ENCODE assay signal across 10 cellular contexts in the genomic region with DNA sequence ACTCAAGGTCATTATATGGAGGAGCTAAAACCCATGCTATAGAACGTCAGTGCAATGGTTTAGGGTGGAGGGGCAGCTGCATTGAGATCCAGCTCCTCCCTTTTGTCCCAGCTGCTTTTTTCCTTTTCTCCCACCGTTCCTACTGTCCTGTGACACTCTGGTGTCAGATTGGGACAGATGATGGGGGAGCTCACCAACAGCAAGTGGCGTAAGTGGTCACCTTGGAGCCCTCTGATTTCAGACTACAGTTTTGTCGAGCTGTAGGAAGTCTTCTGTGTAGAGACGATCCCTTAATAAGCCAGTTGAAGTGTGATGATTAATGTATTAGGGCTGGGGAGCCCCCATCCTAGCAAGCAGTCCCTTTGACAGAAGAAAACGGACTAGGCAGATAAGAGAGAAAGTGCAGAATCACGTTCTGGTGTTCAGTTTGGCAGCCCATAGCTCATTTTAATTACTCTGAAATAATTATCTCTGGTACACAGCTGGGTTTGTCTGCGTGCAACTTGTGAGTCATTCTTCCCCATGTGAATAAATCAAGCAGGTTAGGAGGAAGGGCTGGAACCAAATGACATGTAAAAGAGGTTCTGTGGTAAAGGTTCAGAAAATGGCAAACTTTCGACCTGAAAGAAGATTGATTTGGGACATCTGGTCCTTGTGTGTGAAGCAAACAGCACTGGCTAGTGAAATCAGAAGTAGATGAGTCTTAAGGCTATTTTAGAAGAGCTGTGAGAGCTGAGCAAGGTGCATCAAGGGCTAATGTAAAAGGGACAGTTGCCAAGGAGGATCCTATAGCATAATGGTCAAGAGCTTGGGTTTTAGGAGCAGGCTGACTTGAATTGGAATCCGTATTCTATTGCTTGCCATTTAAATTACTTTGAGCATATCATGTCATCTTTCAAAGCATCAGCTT.
DNase-seq lines count a peak whose midpoint lies in the region; ATAC-seq, FAIRE-seq and TF ChIP-seq lines count a peak whose summit lies in the region.
"Had no signal": no experiment of that assay in that cellular context is flagged by ENCODE, and none has a peak within 500 bp of the region (broad histone marks: within the 10 kb centered on the region; RNA-seq: fewer than 3 reads in every experiment).

No MANE protein-coding gene starts in this region.

- no peaks in the 10 kb centered on the region for H3K9me3 Mint-ChIP-seq in activated B cell treated with CpG ODN at 0.5 μM for 24 hours

- peak; percentile 4 for DNase-seq in GM12892 (ENCODE audit: insufficient read length)
- DNase-seq in activated B cell treated with CpG ODN at 0.5 μM for 24 hours: no peak
- DNase-seq in left cardiac atrium: no peak
- DNase-seq in NCI-H524 treated with DMSO at 0.1 percent for 48 hours (lab: John Stamatoyannopoulos, UW): no peak
- DNase-seq in central memory CD4-positive, alpha-beta T cell: no peak
- no peak for DNase-seq in NCI-H128 (lab: John Stamatoyannopoulos, UW; ENCODE audit: unreplicated experiment)
- DNase-seq: NCI-H345, substantia nigra had no signal

- intact Hi-C loops in activated B cell treated with CpG ODN at 0.5 μM for 24 hours (cut with micrococcal nuclease) (loop anchor here (10.0 kb wide), 2 partner anchors 296 to 494 kb away; no protein-coding TSS in a partner anchor), left cardiac atrium (cut with DNase I) (no loop called here)

- ATAC-seq in GM19438 (IDR thresholded peaks at IDR 0.05; ENCODE audit: low read depth, unreplicated experiment) (peak; percentile 76), HG03103 (IDR thresholded peaks at IDR 0.05; ENCODE audit: low read depth, unreplicated experiment) (peak; percentile 66), activated B cell treated with CpG ODN at 0.5 μM for 24 hours (ENCODE audit: low read depth) (peak; percentile 70), left cardiac atrium (no peak)

- no peak overlapping the region for H3K4me3 Mint-ChIP-seq in activated B cell treated with CpG ODN at 0.5 μM for 24 hours

- FAIRE-seq in GM12892 (lab: Jason Lieb, UNC): peak; percentile 91

- H3K27ac Mint-ChIP-seq in activated B cell treated with CpG ODN at 0.5 μM for 24 hours: no peak overlapping the region

- POLR2A ChIA-PET in activated B cell treated with CpG ODN at 0.5 μM for 24 hours (lab: Charles Lee): no interaction called here

- TF ChIP-seq CTCF in activated B cell treated with CpG ODN at 0.5 μM for 24 hours (IDR thresholded peaks at IDR 0.05): no peak

- no peak for TF ChIP-seq POLR2A in GM12892 (IDR thresholded peaks at IDR 0.05; ENCODE audit: low read depth, low read length)

- CTCF ChIA-PET in activated B cell treated with CpG ODN at 0.5 μM for 24 hours (lab: Charles Lee): interaction anchor here (1.0 kb wide), 1 partner anchor 13 kb away, joined by 4 read pairs; no protein-coding TSS in a partner anchor

- peaks cover 15% of the 10 kb centered on the region for H3K4me1 Mint-ChIP-seq in activated B cell treated with CpG ODN at 0.5 μM for 24 hours

- no peaks in the 10 kb centered on the region for H3K36me3 Mint-ChIP-seq in activated B cell treated with CpG ODN at 0.5 μM for 24 hours (ENCODE audit: low read depth)

- H3K27me3 Mint-ChIP-seq in activated B cell treated with CpG ODN at 0.5 μM for 24 hours: peaks cover 5% of the 10 kb centered on the region

Comparison
In these comparisons a context has a peak if more than half of its experiments do, and no peak if none do; other contexts are left out.
1. ATAC-seq: peak in GM19438 (single experiment), HG03103 (single experiment) and activated B cell treated with CpG ODN at 0.5 μM for 24 hours (single experiment); none in left cardiac atrium (0 of 2).